Comparison of ENCODE assay signal across 34 cellular contexts in genomic region chr4:22521240-22521639, GRCh38.
"Had no signal": no experiment of that assay in that cellular context is flagged by ENCODE, and none has a peak within 500 bp of the region (broad histone marks: within the 10 kb centered on the region; RNA-seq: fewer than 3 reads in every experiment).

No MANE protein-coding gene starts in this region.

- H3K9me3 ChIP-seq: MG63 had no signal

- H3K9ac ChIP-seq: KMS-11 had no signal

- H3K4me3 ChIP-seq: MG63 had no signal

- H3K27ac ChIP-seq: KMS-11 had no signal

- H3K4me2 ChIP-seq: KMS-11 had no signal

- H3K27me3 ChIP-seq: MG63 had no signal

- H3K36me3 ChIP-seq: MG63 had no signal

- DNase-seq: Karpas-422, Kasumi-1, MG63, MM.1S, MV-4-11, NCI-H1048, NCI-H1092, NCI-H1092 treated with DMSO at 0.1 percent for 48 hours, NCI-H1105, NCI-H1105 treated with DMSO at 0.1 percent for 48 hours, NCI-H1417 treated with DMSO at 0.1 percent for 48 hours, NCI-H1436, NCI-H1436 treated with DMSO at 0.1 percent for 48 hours, NCI-H146, NCI-H1694, NCI-H1694 treated with DMSO at 0.1 percent for 48 hours, NCI-H187, NCI-H187 treated with DMSO at 0.1 percent for 48 hours, NCI-H1930, NCI-H2029, NCI-H2029 treated with DMSO at 0.1 percent for 48 hours, NCI-H2081, NCI-H2081 treated with DMSO at 0.1 percent for 48 hours, NCI-H2107, NCI-H2171, NCI-H2171 treated with DMSO at 0.1 percent for 48 hours, NCI-H2227 treated with DMSO at 0.1 percent for 48 hours, NCI-H226, NCI-H345, NCI-H446, NCI-H446 treated with DMSO at 0.1 percent for 48 hours, NCI-H510A, NCI-H524 had no signal
